Comparison of ENCODE assay signal across 10 cellular contexts in the genomic region with DNA sequence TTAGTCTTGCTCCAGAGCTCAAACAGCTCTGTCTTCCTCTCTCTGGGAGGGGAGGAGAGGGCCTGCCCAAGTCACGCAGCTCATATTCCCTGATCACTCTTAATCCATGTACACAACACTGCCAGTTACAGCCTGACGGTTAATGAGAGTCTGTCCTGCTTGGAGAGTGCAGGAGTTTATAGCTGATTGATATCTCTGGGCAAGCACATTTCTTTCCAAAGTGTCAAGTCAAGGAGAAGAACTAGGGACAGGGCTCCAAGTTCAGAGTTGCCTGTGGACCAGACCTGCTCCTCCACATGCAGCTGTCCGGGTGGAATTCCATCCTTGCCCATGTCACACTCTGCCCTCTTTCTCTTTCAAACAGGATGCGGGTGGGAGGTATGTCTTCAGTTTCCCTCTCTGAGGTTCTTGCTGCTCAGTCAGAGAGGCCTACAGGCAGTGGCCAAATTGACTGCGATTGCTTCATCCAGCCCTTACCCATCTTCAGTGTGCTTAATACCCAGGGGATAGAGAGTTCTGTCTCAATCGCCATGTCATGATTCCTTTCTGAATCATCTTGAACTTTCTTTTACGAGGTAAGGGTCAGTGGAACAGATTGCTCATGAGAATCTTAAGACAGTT. TPM values are rescaled to one million over a fixed set of nuclear protein-coding genes. Genes with fewer than 3 reads are reported as not detected.
DNase-seq lines count a peak whose midpoint lies in the region; ATAC-seq and TF ChIP-seq lines count a peak whose summit lies in the region.
"Had no signal": no experiment of that assay in that cellular context is flagged by ENCODE, and none has a peak within 500 bp of the region (broad histone marks: within the 10 kb centered on the region; RNA-seq: fewer than 3 reads in every experiment).

No MANE protein-coding gene starts in this region.

- peaks cover 8% of the 10 kb centered on the region for H3K27me3 ChIP-seq in foreskin keratinocyte

- H3K4me1 Mint-ChIP-seq in stimulated activated effector memory CD8-positive, alpha-beta T cell treated with anti-CD3 and anti-CD28 coated beads, Interleukin-12 subunit alpha, Interleukin-12 subunit beta, amount 100 ng/mL, for 72 hours, result peaks cover under 1% of the 10 kb centered on the region
- H3K4me1 Mint-ChIP-seq: memory B cell had no signal

- TF ChIP-seq CTCF in GM12865 (IDR thresholded peaks at IDR 0.05; ENCODE audit: insufficient read depth, low read depth, low read length, missing control alignments) (no peak), foreskin keratinocyte (conservative IDR thresholded peaks at IDR 0.05) (no peak)

- H3K9me3 Mint-ChIP-seq in stimulated activated effector memory CD8-positive, alpha-beta T cell treated with anti-CD3 and anti-CD28 coated beads, Interleukin-12 subunit alpha, Interleukin-12 subunit beta, amount 100 ng/mL, for 72 hours, result no peaks in the 10 kb centered on the region

- H3K27ac ChIP-seq in foreskin keratinocyte, result no peak overlapping the region
- H3K27ac ChIP-seq: dorsolateral prefrontal cortex had no signal

- ATAC-seq in Right ventricle myocardium inferior (peak; percentile 24), foreskin keratinocyte (no peak)
- peak; percentile 43 for ATAC-seq in stimulated activated effector memory CD8-positive, alpha-beta T cell treated with anti-CD3 and anti-CD28 coated beads, Interleukin-12 subunit alpha, Interleukin-12 subunit beta, amount 100 ng/mL, for 72 hours

- H3K4me1 ChIP-seq in foreskin keratinocyte, result no peaks in the 10 kb centered on the region

- H3K36me3 Mint-ChIP-seq in stimulated activated effector memory CD8-positive, alpha-beta T cell treated with anti-CD3 and anti-CD28 coated beads, Interleukin-12 subunit alpha, Interleukin-12 subunit beta, amount 100 ng/mL, for 72 hours, result no peaks in the 10 kb centered on the region

- H3K4me3 ChIP-seq in GM12865 (ENCODE audit: low read depth, low read length), result no peak overlapping the region
- H3K4me3 ChIP-seq: dorsolateral prefrontal cortex had no signal

- intact Hi-C loops in Right ventricle myocardium inferior (cut with DNase I), result loop anchor here (1.0 to 10.0 kb wide), 4 partner anchors 83 to 278 kb away; partner anchors contain the start of gene COL15A1

- no peak overlapping the region for H3K4me3 Mint-ChIP-seq in stimulated activated effector memory CD8-positive, alpha-beta T cell treated with anti-CD3 and anti-CD28 coated beads, Interleukin-12 subunit alpha, Interleukin-12 subunit beta, amount 100 ng/mL, for 72 hours
- H3K4me3 Mint-ChIP-seq: memory B cell had no signal

- no peak overlapping the region for H3K27ac Mint-ChIP-seq in stimulated activated effector memory CD8-positive, alpha-beta T cell treated with anti-CD3 and anti-CD28 coated beads, Interleukin-12 subunit alpha, Interleukin-12 subunit beta, amount 100 ng/mL, for 72 hours
- H3K27ac Mint-ChIP-seq: memory B cell had no signal

- DNase-seq in GM12865 (ENCODE audit: low read depth) (peak; percentile 11), RPMI7951 (ENCODE audit: low read depth) (peak; percentile 95), Right ventricle myocardium inferior (ENCODE audit: missing footprints) (no peak), NCI-H2029 treated with DMSO at 0.1 percent for 48 hours (lab: John Stamatoyannopoulos, UW) (no peak), epidermal melanocyte (ENCODE audit: insufficient read length, low spot score) (no peak), foreskin keratinocyte (no peak)
- DNase-seq in stimulated activated effector memory CD8-positive, alpha-beta T cell treated with anti-CD3 and anti-CD28 coated beads, Interleukin-12 subunit alpha, Interleukin-12 subunit beta, amount 100 ng/mL, for 72 hours (ENCODE audit: low spot score in 2 of 2), result no peak
- DNase-seq in stimulated activated CD4-positive, alpha-beta T cell treated with anti-CD3 and anti-CD28 coated beads, Interleukin-2, amount 100 ng/mL, for 48 hours, result no peak
- DNase-seq: dorsolateral prefrontal cortex had no signal

RNA-seq across cellular contexts. Expression of gene GALNT12, which starts 54.5 kb away (rescaled TPM):
- 3.2 and 4.6 TPM in 2 replicates for total RNA-seq in RPMI7951 (2014; rRNA removed; shearing (Covaris generic))
- total RNA-seq in Right ventricle myocardium inferior, result 0.54 TPM
- total RNA-seq in foreskin keratinocyte, result 0.34 and 0.81 TPM in 2 replicates
- polyA plus RNA-seq in foreskin keratinocyte, result 0.19 and 0.48 TPM in 2 replicates

Comparison
In these comparisons a context has a peak if more than half of its experiments do, and no peak if none do; other contexts are left out.
1. DNase-seq: peak in GM12865 (single experiment) and RPMI7951 (single experiment); none in Right ventricle myocardium inferior (single experiment), stimulated activated effector memory CD8-positive, alpha-beta T cell treated with anti-CD3 and anti-CD28 coated beads, Interleukin-12 subunit alpha, Interleukin-12 subunit beta, amount 100 ng/mL, for 72 hours (0 of 2), NCI-H2029 treated with DMSO at 0.1 percent for 48 hours (single experiment), epidermal melanocyte (single experiment), stimulated activated CD4-positive, alpha-beta T cell treated with anti-CD3 and anti-CD28 coated beads, Interleukin-2, amount 100 ng/mL, for 48 hours (0 of 2) and foreskin keratinocyte (0 of 2).